1 cellular context compared by ENCODE assay signal in the genomic region with DNA sequence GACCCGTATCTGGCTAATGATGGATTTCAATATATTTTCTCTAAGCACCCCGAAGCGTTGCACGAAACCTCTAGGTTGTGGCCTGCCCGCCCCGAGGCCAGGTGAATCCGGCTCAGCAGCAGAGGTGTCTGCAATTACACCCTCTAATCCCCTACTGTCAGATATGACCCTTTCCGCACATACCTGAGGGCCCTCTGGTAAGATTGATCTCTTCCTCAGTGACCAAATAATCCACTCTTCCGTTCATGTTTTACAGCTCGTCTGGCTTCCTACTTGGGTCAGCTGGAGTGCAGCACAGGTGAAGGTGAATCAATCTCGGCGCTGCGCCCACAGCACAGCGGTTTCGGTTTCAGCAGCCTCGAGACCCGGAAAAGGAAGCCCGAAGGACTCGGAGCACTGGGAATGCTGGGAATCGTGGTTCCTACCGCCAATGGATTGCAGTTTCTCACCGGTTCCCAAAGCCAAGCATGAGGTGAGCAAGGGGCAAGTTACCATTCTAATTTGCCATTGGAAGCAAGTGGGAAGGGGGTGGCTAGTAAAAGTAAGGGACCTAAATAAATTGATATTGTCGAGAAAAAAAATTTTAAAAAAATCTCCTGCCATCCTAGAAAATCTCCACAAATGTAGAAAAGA.
A peak's percentile ranks its signal among the peaks of the same experiment; 100 is the strongest.
TF ChIP-seq lines count a peak whose summit lies in the region.

A gene with protein sequence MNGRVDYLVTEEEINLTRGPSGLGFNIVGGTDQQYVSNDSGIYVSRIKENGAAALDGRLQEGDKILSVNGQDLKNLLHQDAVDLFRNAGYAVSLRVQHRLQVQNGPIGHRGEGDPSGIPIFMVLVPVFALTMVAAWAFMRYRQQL (minus strand): TSS at position 374 of the 633 bp plus-strand sequence. CDS start 127 bp downstream, at position 247.

TF ChIP-seq in K562, 482 proteins besides CTCF, POLR2A, EP300 and RAD21 (continued from another document):
- TF ChIP-seq, protein P1, sequence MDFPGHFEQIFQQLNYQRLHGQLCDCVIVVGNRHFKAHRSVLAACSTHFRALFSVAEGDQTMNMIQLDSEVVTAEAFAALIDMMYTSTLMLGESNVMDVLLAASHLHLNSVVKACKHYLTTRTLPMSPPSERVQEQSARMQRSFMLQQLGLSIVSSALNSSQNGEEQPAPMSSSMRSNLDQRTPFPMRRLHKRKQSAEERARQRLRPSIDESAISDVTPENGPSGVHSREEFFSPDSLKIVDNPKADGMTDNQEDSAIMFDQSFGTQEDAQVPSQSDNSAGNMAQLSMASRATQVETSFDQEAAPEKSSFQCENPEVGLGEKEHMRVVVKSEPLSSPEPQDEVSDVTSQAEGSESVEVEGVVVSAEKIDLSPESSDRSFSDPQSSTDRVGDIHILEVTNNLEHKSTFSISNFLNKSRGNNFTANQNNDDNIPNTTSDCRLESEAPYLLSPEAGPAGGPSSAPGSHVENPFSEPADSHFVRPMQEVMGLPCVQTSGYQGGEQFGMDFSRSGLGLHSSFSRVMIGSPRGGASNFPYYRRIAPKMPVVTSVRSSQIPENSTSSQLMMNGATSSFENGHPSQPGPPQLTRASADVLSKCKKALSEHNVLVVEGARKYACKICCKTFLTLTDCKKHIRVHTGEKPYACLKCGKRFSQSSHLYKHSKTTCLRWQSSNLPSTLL (IDR thresholded peaks at IDR 0.05), result no peak
- TF ChIP-seq MAFG (tag; conservative IDR thresholded peaks at IDR 0.05), result no peak
- TF ChIP-seq CTBP1 (IDR thresholded peaks at IDR 0.05; ENCODE audit: borderline replicate concordance), result peak; percentile 35; the same call in 1 of the 2 replicates
- TF ChIP-seq HNRNPH1 (optimal IDR thresholded peaks at IDR 0.05; ENCODE audit: low read depth, low read length), result no peak
- TF ChIP-seq, protein P2, sequence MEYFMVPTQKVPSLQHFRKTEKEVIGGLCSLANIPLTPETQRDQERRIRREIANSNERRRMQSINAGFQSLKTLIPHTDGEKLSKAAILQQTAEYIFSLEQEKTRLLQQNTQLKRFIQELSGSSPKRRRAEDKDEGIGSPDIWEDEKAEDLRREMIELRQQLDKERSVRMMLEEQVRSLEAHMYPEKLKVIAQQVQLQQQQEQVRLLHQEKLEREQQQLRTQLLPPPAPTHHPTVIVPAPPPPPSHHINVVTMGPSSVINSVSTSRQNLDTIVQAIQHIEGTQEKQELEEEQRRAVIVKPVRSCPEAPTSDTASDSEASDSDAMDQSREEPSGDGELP (CRISPR knock-in tag; IDR thresholded peaks at IDR 0.05; ENCODE audit: borderline replicate concordance), result 0 out of 2 replicates have a peak, but pooled peaks have one; percentile 18
- no peak for TF ChIP-seq C11orf30 (IDR thresholded peaks at IDR 0.05; ENCODE audit: low read depth)
- TF ChIP-seq RB1 (IDR thresholded peaks at IDR 0.05; ENCODE audit: low read depth), result no peak
- no peak for TF ChIP-seq MLX (CRISPR knock-in tag; conservative IDR thresholded peaks at IDR 0.05)
- TF ChIP-seq RCOR1 (IDR thresholded peaks at IDR 0.05; ENCODE audit: borderline replicate concordance in 1 of 2, low read depth in 2 of 2, low read length in 2 of 2), result no peak
- no peak for TF ChIP-seq SRSF7 (optimal IDR thresholded peaks at IDR 0.05; ENCODE audit: low read depth, low read length)
- TF ChIP-seq ETV5 (CRISPR knock-in tag; IDR thresholded peaks at IDR 0.05; ENCODE audit: low read depth), result no peak
- TF ChIP-seq POLR2AphosphoS2 (IDR thresholded peaks at IDR 0.05; ENCODE audit: low read length), result no peak
- TF ChIP-seq, protein P3, sequence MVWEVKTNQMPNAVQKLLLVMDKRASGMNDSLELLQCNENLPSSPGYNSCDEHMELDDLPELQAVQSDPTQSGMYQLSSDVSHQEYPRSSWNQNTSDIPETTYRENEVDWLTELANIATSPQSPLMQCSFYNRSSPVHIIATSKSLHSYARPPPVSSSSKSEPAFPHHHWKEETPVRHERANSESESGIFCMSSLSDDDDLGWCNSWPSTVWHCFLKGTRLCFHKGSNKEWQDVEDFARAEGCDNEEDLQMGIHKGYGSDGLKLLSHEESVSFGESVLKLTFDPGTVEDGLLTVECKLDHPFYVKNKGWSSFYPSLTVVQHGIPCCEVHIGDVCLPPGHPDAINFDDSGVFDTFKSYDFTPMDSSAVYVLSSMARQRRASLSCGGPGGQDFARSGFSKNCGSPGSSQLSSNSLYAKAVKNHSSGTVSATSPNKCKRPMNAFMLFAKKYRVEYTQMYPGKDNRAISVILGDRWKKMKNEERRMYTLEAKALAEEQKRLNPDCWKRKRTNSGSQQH (CRISPR knock-in tag; IDR thresholded peaks at IDR 0.05), result no peak
- no peak for TF ChIP-seq ZNF121 (CRISPR knock-in tag; conservative IDR thresholded peaks at IDR 0.05)
- no peak for TF ChIP-seq PTRF (tag; IDR thresholded peaks at IDR 0.05)
- peak; percentile 95 for TF ChIP-seq GABPA (tag; conservative IDR thresholded peaks at IDR 0.05; ENCODE audit: low read depth)
- no peak for TF ChIP-seq HDGF (IDR thresholded peaks at IDR 0.05)
- TF ChIP-seq YY1 (IDR thresholded peaks at IDR 0.05; ENCODE audit: borderline replicate concordance in 1 of 3, control insufficient read depth in 1 of 3, extremely low read depth in 1 of 3, insufficient read depth in 3 of 3, insufficient read length in 1 of 3, insufficient replicate concordance in 2 of 3, low read depth in 1 of 3, low read length in 2 of 3), result no peak
- TF ChIP-seq ELF1 (tag; IDR thresholded peaks at IDR 0.05), result no peak; the same call in 1 of the 2 replicates
- TF ChIP-seq, protein P4, sequence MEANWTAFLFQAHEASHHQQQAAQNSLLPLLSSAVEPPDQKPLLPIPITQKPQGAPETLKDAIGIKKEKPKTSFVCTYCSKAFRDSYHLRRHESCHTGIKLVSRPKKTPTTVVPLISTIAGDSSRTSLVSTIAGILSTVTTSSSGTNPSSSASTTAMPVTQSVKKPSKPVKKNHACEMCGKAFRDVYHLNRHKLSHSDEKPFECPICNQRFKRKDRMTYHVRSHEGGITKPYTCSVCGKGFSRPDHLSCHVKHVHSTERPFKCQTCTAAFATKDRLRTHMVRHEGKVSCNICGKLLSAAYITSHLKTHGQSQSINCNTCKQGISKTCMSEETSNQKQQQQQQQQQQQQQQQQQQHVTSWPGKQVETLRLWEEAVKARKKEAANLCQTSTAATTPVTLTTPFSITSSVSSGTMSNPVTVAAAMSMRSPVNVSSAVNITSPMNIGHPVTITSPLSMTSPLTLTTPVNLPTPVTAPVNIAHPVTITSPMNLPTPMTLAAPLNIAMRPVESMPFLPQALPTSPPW (CRISPR knock-in tag; IDR thresholded peaks at IDR 0.05), result no peak
- TF ChIP-seq ZBTB26 (CRISPR knock-in tag; IDR thresholded peaks at IDR 0.05), result no peak
- no peak for TF ChIP-seq KLF6 (CRISPR knock-in tag; IDR thresholded peaks at IDR 0.05; ENCODE audit: borderline replicate concordance)
- 0 out of 2 replicates have a peak, but pooled peaks have one; percentile 22 for TF ChIP-seq CXXC5 (CRISPR knock-in tag; IDR thresholded peaks at IDR 0.05)
- TF ChIP-seq, protein P5, sequence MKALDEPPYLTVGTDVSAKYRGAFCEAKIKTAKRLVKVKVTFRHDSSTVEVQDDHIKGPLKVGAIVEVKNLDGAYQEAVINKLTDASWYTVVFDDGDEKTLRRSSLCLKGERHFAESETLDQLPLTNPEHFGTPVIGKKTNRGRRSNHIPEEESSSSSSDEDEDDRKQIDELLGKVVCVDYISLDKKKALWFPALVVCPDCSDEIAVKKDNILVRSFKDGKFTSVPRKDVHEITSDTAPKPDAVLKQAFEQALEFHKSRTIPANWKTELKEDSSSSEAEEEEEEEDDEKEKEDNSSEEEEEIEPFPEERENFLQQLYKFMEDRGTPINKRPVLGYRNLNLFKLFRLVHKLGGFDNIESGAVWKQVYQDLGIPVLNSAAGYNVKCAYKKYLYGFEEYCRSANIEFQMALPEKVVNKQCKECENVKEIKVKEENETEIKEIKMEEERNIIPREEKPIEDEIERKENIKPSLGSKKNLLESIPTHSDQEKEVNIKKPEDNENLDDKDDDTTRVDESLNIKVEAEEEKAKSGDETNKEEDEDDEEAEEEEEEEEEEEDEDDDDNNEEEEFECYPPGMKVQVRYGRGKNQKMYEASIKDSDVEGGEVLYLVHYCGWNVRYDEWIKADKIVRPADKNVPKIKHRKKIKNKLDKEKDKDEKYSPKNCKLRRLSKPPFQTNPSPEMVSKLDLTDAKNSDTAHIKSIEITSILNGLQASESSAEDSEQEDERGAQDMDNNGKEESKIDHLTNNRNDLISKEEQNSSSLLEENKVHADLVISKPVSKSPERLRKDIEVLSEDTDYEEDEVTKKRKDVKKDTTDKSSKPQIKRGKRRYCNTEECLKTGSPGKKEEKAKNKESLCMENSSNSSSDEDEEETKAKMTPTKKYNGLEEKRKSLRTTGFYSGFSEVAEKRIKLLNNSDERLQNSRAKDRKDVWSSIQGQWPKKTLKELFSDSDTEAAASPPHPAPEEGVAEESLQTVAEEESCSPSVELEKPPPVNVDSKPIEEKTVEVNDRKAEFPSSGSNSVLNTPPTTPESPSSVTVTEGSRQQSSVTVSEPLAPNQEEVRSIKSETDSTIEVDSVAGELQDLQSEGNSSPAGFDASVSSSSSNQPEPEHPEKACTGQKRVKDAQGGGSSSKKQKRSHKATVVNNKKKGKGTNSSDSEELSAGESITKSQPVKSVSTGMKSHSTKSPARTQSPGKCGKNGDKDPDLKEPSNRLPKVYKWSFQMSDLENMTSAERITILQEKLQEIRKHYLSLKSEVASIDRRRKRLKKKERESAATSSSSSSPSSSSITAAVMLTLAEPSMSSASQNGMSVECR (CRISPR knock-in tag; IDR thresholded peaks at IDR 0.05), result no peak
- TF ChIP-seq CCNT2 (IDR thresholded peaks at IDR 0.05; ENCODE audit: borderline replicate concordance, extremely low read depth, insufficient read length, low read depth, low read length), result no peak
- no peak for TF ChIP-seq ZNF444 (CRISPR knock-in tag; IDR thresholded peaks at IDR 0.05)
- no peak for TF ChIP-seq ZSCAN32 (CRISPR knock-in tag; IDR thresholded peaks at IDR 0.05)
- no peak for TF ChIP-seq ZNF165 (CRISPR knock-in tag; IDR thresholded peaks at IDR 0.05; ENCODE audit: borderline replicate concordance)
- TF ChIP-seq NONO (IDR thresholded peaks at IDR 0.05; ENCODE audit: low read depth in 2 of 2, low read length in 1 of 2), result no peak
- no peak for TF ChIP-seq ZC3H8 (IDR thresholded peaks at IDR 0.05)
- no peak for TF ChIP-seq NR2C2 (CRISPR knock-in tag; IDR thresholded peaks at IDR 0.05)
- TF ChIP-seq NR2C2 (tag; IDR thresholded peaks at IDR 0.05), result peak; percentile 98
- TF ChIP-seq SLC30A9 (CRISPR knock-in tag; IDR thresholded peaks at IDR 0.05), result no peak
